In genomic region chr6:109491207-109491938, GRCh38 we compare ENCODE assay signal across 9 cellular contexts.
DNase-seq lines count a peak whose midpoint lies in the region; ATAC-seq and TF ChIP-seq lines count a peak whose summit lies in the region.
"Had no signal": no experiment of that assay in that cellular context is flagged by ENCODE, and none has a peak within 500 bp of the region (broad histone marks: within the 10 kb centered on the region; RNA-seq: fewer than 3 reads in every experiment).

No MANE protein-coding gene starts in this region.

- peaks cover 26 to 39% (median 32%) of the 10 kb centered on the region in 10 experiments for H3K4me1 ChIP-seq in BLaER1 treated with 17β-estradiol and CSF1 and Interleukin-3, amounts not matched to agents 10 nM and 100 nM
- H3K4me1 ChIP-seq in RWPE2 (ENCODE audit: insufficient read depth, poor library complexity, severe bottlenecking), result no peaks in the 10 kb centered on the region

- H3K4me2 ChIP-seq in BLaER1 treated with 17β-estradiol and CSF1 and Interleukin-3, amounts not matched to agents 10 nM and 100 nM, result peak overlapping the region; percentile 34 to 82 (median 63)

- TF ChIP-seq CTCF in RWPE2 (IDR thresholded peaks at IDR 0.05; ENCODE audit: poor library complexity, severe bottlenecking), result no peak

- no peaks in the 10 kb centered on the region for H3K27me3 ChIP-seq in BLaER1 treated with 17β-estradiol and CSF1 and Interleukin-3, amounts not matched to agents 10 nM and 100 nM
- peaks cover 3% of the 10 kb centered on the region for H3K27me3 ChIP-seq in RWPE2 (ENCODE audit: insufficient read depth, poor library complexity, severe bottlenecking)

- H3K27ac ChIP-seq in BLaER1 treated with 17β-estradiol and CSF1 and Interleukin-3, amounts not matched to agents 10 nM and 100 nM, result peak overlapping the region in 7 of 11 experiments; percentile 4 to 55 (median 23); a peak in 10 of 22 replicates
- H3K27ac ChIP-seq in RWPE2 (ENCODE audit: poor library complexity, severe bottlenecking), result no peak overlapping the region

- no peaks in the 10 kb centered on the region for H3K36me3 ChIP-seq in BLaER1 treated with 17β-estradiol and CSF1 and Interleukin-3, amounts not matched to agents 10 nM and 100 nM
- H3K36me3 ChIP-seq in RWPE2 (ENCODE audit: low read depth), result no peaks in the 10 kb centered on the region

- H4K20me1 ChIP-seq in BLaER1 treated with 17β-estradiol and CSF1 and Interleukin-3, amounts not matched to agents 10 nM and 100 nM, result no peaks in the 10 kb centered on the region

- no peaks in the 10 kb centered on the region for H3K9me3 ChIP-seq in BLaER1 treated with 17β-estradiol and CSF1 and Interleukin-3, amounts not matched to agents 10 nM and 100 nM (replicated peaks in 1 of 11)
- H3K9me3 ChIP-seq in RWPE2 (ENCODE audit: severe bottlenecking), result no peaks in the 10 kb centered on the region

- H3K4me3 ChIP-seq in BLaER1 treated with 17β-estradiol and CSF1 and Interleukin-3, amounts not matched to agents 10 nM and 100 nM, result no peak overlapping the region
- no peak overlapping the region for H3K4me3 ChIP-seq in RWPE2 (ENCODE audit: severe bottlenecking)

- H3K9ac ChIP-seq in BLaER1 treated with 17β-estradiol and CSF1 and Interleukin-3, amounts not matched to agents 10 nM and 100 nM, result peak overlapping the region in 2 of 11 experiments; percentile 15 to 20; a peak in 1 of 22 replicates

- DNase-seq in RWPE2 (ENCODE audit: low spot score), result no peak
- DNase-seq in iPS-NIHi7 (ENCODE audit: extremely low spot score), result peak; percentile 23
- DNase-seq in T-helper 9 cell, result no peak
- no peak for DNase-seq in pons (ENCODE audit: low spot score)
- no peak for DNase-seq in SIG-M5 treated with dmso at 0.1 percent for 504 hours (lab: John Stamatoyannopoulos, UW; ENCODE audit: unreplicated experiment)
- DNase-seq: SIG-M5 had no signal

- peak; percentile 68 for ATAC-seq in GM21423 (IDR thresholded peaks at IDR 0.05; ENCODE audit: unreplicated experiment)
- ATAC-seq in RWPE2 (ENCODE audit: low read depth), result peak; percentile 62; the same call in 2 of the 3 replicates
- ATAC-seq in GM21360 (IDR thresholded peaks at IDR 0.05; ENCODE audit: unreplicated experiment), result no peak
